In the genomic region with DNA sequence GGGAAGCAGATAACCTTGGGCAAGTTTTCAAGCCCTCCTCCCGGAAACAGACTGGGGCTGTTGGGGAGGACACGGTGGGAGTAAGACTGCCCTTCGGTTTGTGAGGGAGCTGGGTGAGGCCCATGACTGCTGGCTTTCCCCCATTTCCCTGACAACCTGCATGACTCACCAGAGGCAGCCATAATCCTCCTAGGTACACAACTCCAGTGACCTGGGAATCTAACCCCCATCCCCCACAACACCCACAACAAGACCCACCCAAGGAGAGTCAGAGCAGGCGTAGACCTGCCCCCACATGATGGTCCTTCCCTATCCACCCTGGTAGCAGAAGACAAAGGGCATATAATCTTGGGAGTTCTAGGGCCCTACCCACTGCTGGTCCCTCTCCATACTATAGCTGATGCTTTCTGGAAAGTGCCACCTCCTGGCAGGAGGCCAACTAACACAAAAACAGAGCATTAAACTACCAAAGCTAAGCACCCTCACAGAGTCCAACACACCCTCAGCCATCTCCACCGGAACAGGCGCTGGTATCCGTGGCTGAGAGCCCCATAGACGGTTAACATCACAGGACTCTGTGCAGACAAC, we compare ENCODE assay signal across 12 cellular contexts. TPM values are rescaled to one million over a fixed set of nuclear protein-coding genes. Genes with fewer than 3 reads are reported as not detected.
DNase-seq lines count a peak whose midpoint lies in the region; TF ChIP-seq lines count a peak whose summit lies in the region.
"Had no signal": no experiment of that assay in that cellular context is flagged by ENCODE, and none has a peak within 500 bp of the region (broad histone marks: within the 10 kb centered on the region; RNA-seq: fewer than 3 reads in every experiment).

No MANE protein-coding gene starts in this region.

- H3K9me3 Mint-ChIP-seq in endothelial cell (ENCODE audit: unreplicated experiment) (peaks cover 4% of the 10 kb centered on the region), immature natural killer cell (peaks cover 0 to 2% (median 0%) of the 10 kb centered on the region in 6 donors)

- no peaks in the 10 kb centered on the region for H3K9me3 ChIP-seq in trophoblast cell (ENCODE audit: insufficient read depth, low read depth, low read length)
- H3K9me3 ChIP-seq: SJSA1 had no signal

- H4K8ac ChIP-seq in trophoblast cell (ENCODE audit: low read depth, low read length): no peak overlapping the region

- no peak overlapping the region for H3K18ac ChIP-seq in trophoblast cell (ENCODE audit: low read length)

- H3K4me3 ChIP-seq in trophoblast cell (ENCODE audit: low read depth, low read length) (no peak overlapping the region), dorsolateral prefrontal cortex (peak overlapping the region in 8 of 59 donors; percentile 0 to 24 (median 8))
- H3K4me3 ChIP-seq: SJSA1, suprapubic skin had no signal

- no peaks in the 10 kb centered on the region for H3K79me2 ChIP-seq in trophoblast cell (ENCODE audit: control insufficient read depth, insufficient read depth, low read length, poor library complexity)

- TF ChIP-seq CTCF in endothelial cell (IDR thresholded peaks at IDR 0.05; ENCODE audit: unreplicated experiment) (no peak), dorsolateral prefrontal cortex (IDR thresholded peaks at IDR 0.05 in 54 of 56, conservative IDR thresholded peaks at IDR 0.05 in 2 of 56; ENCODE audit: low read depth in 1 of 56, partially characterized antibody in 56 of 56) (no peak)

- H2BK12ac ChIP-seq in trophoblast cell (ENCODE audit: low read length): no peak overlapping the region

- H3K4me3 Mint-ChIP-seq in endothelial cell (ENCODE audit: unreplicated experiment): no peak overlapping the region
- no peak overlapping the region for H3K4me3 Mint-ChIP-seq in immature natural killer cell

- H3K4me1 Mint-ChIP-seq in endothelial cell (ENCODE audit: unreplicated experiment) (peaks cover 20% of the 10 kb centered on the region), immature natural killer cell (peaks cover 70 to 90% of the 10 kb centered on the region in 2 donors)

- no peak overlapping the region for H2AK5ac ChIP-seq in trophoblast cell (ENCODE audit: low read length)

- no CpG with 5 or more reads among the region's 8 CpGs for WGBS in trophoblast cell (ENCODE audit: extremely low coverage, insufficient coverage, insufficient read length)

- no peak overlapping the region for H3K23ac ChIP-seq in trophoblast cell (ENCODE audit: low read length)

- H2BK120ac ChIP-seq in trophoblast cell (ENCODE audit: insufficient read depth, low read length, poor library complexity): no peak overlapping the region

- peak; percentile 27 for DNase-seq in DMS 273 (lab: John Stamatoyannopoulos, UW; ENCODE audit: unreplicated experiment)
- no peak for DNase-seq in DMS 273 treated with DMSO at 0.1 percent for 48 hours (lab: John Stamatoyannopoulos, UW)
- DNase-seq in NCI-H82 (lab: John Stamatoyannopoulos, UW): peak; percentile 37
- DNase-seq in endothelial cell (ENCODE audit: low spot score): no peak
- no peak for DNase-seq in trophoblast cell
- no peak for DNase-seq in COLO829 (ENCODE audit: low spot score)
- no peak for DNase-seq in immature natural killer cell
- no peak for DNase-seq in dorsolateral prefrontal cortex
- DNase-seq: activated CD8-positive, alpha-beta memory T cell treated with anti-CD3 and anti-CD28 coated beads, Interleukin-2, amount 50 U/mL, for 48 hours had no signal

- H2BK5ac ChIP-seq in trophoblast cell (ENCODE audit: low read depth, low read length, poor library complexity): no peak overlapping the region

- no peak overlapping the region for H4K91ac ChIP-seq in trophoblast cell (ENCODE audit: low read depth, low read length)

- H3K79me1 ChIP-seq in trophoblast cell (ENCODE audit: low read length): no peaks in the 10 kb centered on the region

- no peak overlapping the region for H3K9ac ChIP-seq in trophoblast cell (ENCODE audit: low read length)

- H3K4ac ChIP-seq in trophoblast cell (ENCODE audit: low read depth, low read length): peak overlapping the region; percentile 10

- H3K27ac Mint-ChIP-seq in endothelial cell (ENCODE audit: unreplicated experiment) (peak overlapping the region; percentile 58), immature natural killer cell (peak overlapping the region in 1 of 6 donors; percentile 27)

- H3K27me3 Mint-ChIP-seq in endothelial cell (ENCODE audit: unreplicated experiment): no peaks in the 10 kb centered on the region
- H3K27me3 Mint-ChIP-seq in immature natural killer cell (ENCODE audit: low read depth in 3 of 3): peaks cover 0 to 6% (median 3%) of the 10 kb centered on the region in 3 donors

- no peak overlapping the region for H3K4me2 ChIP-seq in trophoblast cell (ENCODE audit: low read length)

- H3K27me3 ChIP-seq in trophoblast cell (ENCODE audit: insufficient read depth, low read length): no peaks in the 10 kb centered on the region
- H3K27me3 ChIP-seq in dorsolateral prefrontal cortex: no peaks in the 10 kb centered on the region
- H3K27me3 ChIP-seq: SJSA1, suprapubic skin had no signal

- no peak overlapping the region for H2AFZ ChIP-seq in trophoblast cell (ENCODE audit: insufficient read depth, low read length, poor library complexity)

- no peak overlapping the region for H3K14ac ChIP-seq in trophoblast cell (ENCODE audit: low read length)

- peaks cover 4 to 8% of the 10 kb centered on the region in 2 experiments for H3K36me3 ChIP-seq in trophoblast cell (ENCODE audit: control insufficient read depth in 1 of 2, insufficient read depth in 2 of 2, low read length in 2 of 2)

- H3K27ac ChIP-seq in trophoblast cell (ENCODE audit: low read depth, low read length) (no peak overlapping the region), dorsolateral prefrontal cortex (peak overlapping the region in 10 of 59 donors; percentile 5 to 78 (median 40))
- H3K27ac ChIP-seq: 22Rv1, SJSA1, suprapubic skin had no signal

- no peak overlapping the region for H4K12ac ChIP-seq in trophoblast cell (ENCODE audit: low read depth, low read length)

- H3K36me3 Mint-ChIP-seq in endothelial cell (ENCODE audit: low read depth, unreplicated experiment): peaks cover 19% of the 10 kb centered on the region
- peaks cover 14 to 22% (median 17%) of the 10 kb centered on the region in 3 donors for H3K36me3 Mint-ChIP-seq in immature natural killer cell

- intact Hi-C loops in dorsolateral prefrontal cortex (cut with DNase I): no loop called here

- H3K4me1 ChIP-seq in trophoblast cell (ENCODE audit: control insufficient read depth in 1 of 2, insufficient read depth in 2 of 2, low read length in 2 of 2): peaks cover 2 to 13% of the 10 kb centered on the region in 2 experiments

RNA-seq across cellular contexts. Expression of a gene that starts 14.8 kb away (rescaled TPM):
- 89.6 TPM for total RNA-seq in endothelial cell (ENCODE audit: unreplicated experiment)
- 108 and 113 TPM in 2 replicates for polyA plus RNA-seq in trophoblast cell (2013)
- 100 to 1,000 TPM in 2 of 3 donors, 10 to 100 TPM in 1; 60.8 to 208 (median 114) TPM for polyA plus RNA-seq in immature natural killer cell
- 100 to 1,000 TPM; 170 to 541 (median 413) TPM for total RNA-seq in dorsolateral prefrontal cortex

RNA-seq across cellular contexts. Expression of a gene that starts 14.9 kb away (rescaled TPM):
- total RNA-seq in endothelial cell (ENCODE audit: unreplicated experiment): 33.5 TPM
- polyA plus RNA-seq in trophoblast cell (2013): 18.5 and 19.5 TPM in 2 replicates
- polyA plus RNA-seq in immature natural killer cell: 10 to 100 TPM; 10.0 to 19.3 (median 10.3) TPM
- 10 to 100 TPM; 13.3 to 47.8 (median 25.5) TPM for total RNA-seq in dorsolateral prefrontal cortex

RNA-seq across cellular contexts. Expression of a gene that starts 40.0 kb away (rescaled TPM):
- total RNA-seq in endothelial cell (ENCODE audit: unreplicated experiment) (2.3 TPM), dorsolateral prefrontal cortex (1 to 10 TPM in 117 of 120 experiments, under 1 TPM in 3; 0.49 to 4.7 (median 2.3) TPM)
- 29.6 and 30.4 TPM in 2 replicates for polyA plus RNA-seq in trophoblast cell (2013)
- polyA plus RNA-seq in immature natural killer cell: under 1 TPM in 2 of 3 donors, not detected in 1; 0.22 to 0.33 TPM

RNA-seq across cellular contexts. Expression of a gene that starts 44.4 kb away (rescaled TPM):
- total RNA-seq in endothelial cell (ENCODE audit: unreplicated experiment): 3.8 TPM
- 2.4 and 2.7 TPM in 2 replicates for polyA plus RNA-seq in trophoblast cell (2013)
- polyA plus RNA-seq in immature natural killer cell: 1 to 10 TPM in 1 of 3 donors, not detected in 2; 2.8 TPM
- 100 to 1,000 TPM in 12 of 120 experiments, 10 to 100 TPM in 108; 23.6 to 180 (median 60.5) TPM for total RNA-seq in dorsolateral prefrontal cortex

Comparison
In these comparisons a context has a peak if more than half of its experiments do, and no peak if none do; other contexts are left out.
1. DNase-seq: peak in DMS 273 (single experiment) and NCI-H82 (single experiment); none in DMS 273 treated with DMSO at 0.1 percent for 48 hours (single experiment), endothelial cell (single experiment), trophoblast cell (0 of 2), COLO829 (single experiment), immature natural killer cell (0 of 3) and dorsolateral prefrontal cortex (0 of 10).